Comparison of ENCODE assay signal across 8 cellular contexts in genomic region chr2:29114514-29114840, GRCh38. TPM values are rescaled to one million over a fixed set of nuclear protein-coding genes. Genes with fewer than 3 reads are reported as not detected.
A peak's percentile ranks its signal among the peaks of the same experiment; 100 is the strongest.
DNase-seq lines count a peak whose midpoint lies in the region; ATAC-seq, FAIRE-seq and TF ChIP-seq lines count a peak whose summit lies in the region.

No MANE protein-coding gene starts in this region.

- H3K27ac ChIP-seq in muscle layer of duodenum (ENCODE audit: low read length), result peak overlapping the region; percentile 52
- peak overlapping the region; percentile 97 for H3K27ac ChIP-seq in vagina

- intact Hi-C loops in vagina (cut with DNase I), result no loop called here

- POLR2A ChIA-PET in GM10248 (lab: Yijun Ruan, JAX), result no interaction called here

- TF ChIP-seq POLR2A in vagina (IDR thresholded peaks at IDR 0.05), result no peak
- TF ChIP-seq POLR2A in GM18505 (IDR thresholded peaks at IDR 0.05; ENCODE audit: borderline replicate concordance, extremely low read depth, insufficient read depth, insufficient read length), result no peak

- peak overlapping the region; percentile 58 for H3K4me3 ChIP-seq in bronchial epithelial cell (ENCODE audit: low read depth, low read length)
- H3K4me3 ChIP-seq in muscle layer of duodenum (ENCODE audit: low read depth in 1 of 2, low read length in 2 of 2), result peak overlapping the region; percentile 37 to 62
- peak overlapping the region in 1 of 2 donors; percentile 84 for H3K4me3 ChIP-seq in vagina

- DNase-seq in activated T-cell treated with anti-CD3 and anti-CD28 coated beads, Interleukin-2, amount 50 U/mL, for 1 hour, result peak; percentile 21
- no peak for DNase-seq in activated T-cell treated with anti-CD3 and anti-CD28 coated beads for 4 hours
- peak; percentile 21 for DNase-seq in bronchial epithelial cell (ENCODE audit: low read depth)
- no peak for DNase-seq in vagina (ENCODE audit: extremely low spot score in 2 of 2)
- DNase-seq in GM10248 (ENCODE audit: extremely low spot score), result no peak

- H3K27me3 ChIP-seq in bronchial epithelial cell (ENCODE audit: control insufficient read depth, insufficient read depth, low read length) (no peaks in the 10 kb centered on the region), muscle layer of duodenum (ENCODE audit: low read depth, low read length) (no peaks in the 10 kb centered on the region), vagina (no peaks in the 10 kb centered on the region)

- H3K9me3 ChIP-seq in muscle layer of duodenum (ENCODE audit: control insufficient read depth in 1 of 2, low read length in 2 of 2) (no peaks in the 10 kb centered on the region), vagina (no peaks in the 10 kb centered on the region)

- CTCF ChIA-PET in GM10248 (lab: Yijun Ruan, JAX), result interaction anchor here (0.9 to 2.4 kb wide), 4 partner anchors 15 to 37 kb away, joined by 3 to 8 read pairs (median 5); no protein-coding TSS in a partner anchor

- no peak for ATAC-seq in GM18868 (IDR thresholded peaks at IDR 0.05; ENCODE audit: unreplicated experiment)
- no peak for ATAC-seq in GM18505 (IDR thresholded peaks at IDR 0.05; ENCODE audit: unreplicated experiment)

- TF ChIP-seq CTCF in bronchial epithelial cell (IDR thresholded peaks at IDR 0.05; ENCODE audit: insufficient read depth, low read length, severe bottlenecking) (no peak), vagina (IDR thresholded peaks at IDR 0.05) (no peak), GM10248 (IDR thresholded peaks at IDR 0.05; ENCODE audit: control extremely low read depth, extremely low read depth, low read depth, missing control alignments) (no peak)

- H3K36me3 ChIP-seq in bronchial epithelial cell (ENCODE audit: control insufficient read depth, insufficient read depth, low read length), result no peaks in the 10 kb centered on the region
- no peaks in the 10 kb centered on the region for H3K36me3 ChIP-seq in muscle layer of duodenum (ENCODE audit: control insufficient read depth in 1 of 2, insufficient read depth in 2 of 2, low read length in 2 of 2)
- no peaks in the 10 kb centered on the region for H3K36me3 ChIP-seq in vagina

- no peak for FAIRE-seq in bronchial epithelial cell (lab: Jason Lieb, UNC)

- H3K4me1 ChIP-seq in muscle layer of duodenum (ENCODE audit: control insufficient read depth in 1 of 2, insufficient read depth in 2 of 2, low read length in 2 of 2) (peaks cover 0 to 20% of the 10 kb centered on the region in 2 donors), vagina (peaks cover 43% of the 10 kb centered on the region)

RNA-seq across cellular contexts. Expression of gene CLIP4, which starts 0.7 kb away (rescaled TPM):
- total RNA-seq in bronchial epithelial cell, result 102 and 144 TPM in 2 replicates
- total RNA-seq in vagina, result 63.1 TPM

RNA-seq across cellular contexts. Expression of gene PCARE, which starts 40.2 kb away (rescaled TPM):
- total RNA-seq in bronchial epithelial cell, result not detected in 2 replicates
- not detected for total RNA-seq in vagina

Comparison
In these comparisons a context has a peak if more than half of its experiments do, and no peak if none do; other contexts are left out.
1. DNase-seq: peak in activated T-cell treated with anti-CD3 and anti-CD28 coated beads, Interleukin-2, amount 50 U/mL, for 1 hour (single experiment) and bronchial epithelial cell (single experiment); none in activated T-cell treated with anti-CD3 and anti-CD28 coated beads for 4 hours (single experiment), vagina (0 of 2) and GM10248 (single experiment).